Comparison of ENCODE assay signal across 18 cellular contexts in the genomic region with DNA sequence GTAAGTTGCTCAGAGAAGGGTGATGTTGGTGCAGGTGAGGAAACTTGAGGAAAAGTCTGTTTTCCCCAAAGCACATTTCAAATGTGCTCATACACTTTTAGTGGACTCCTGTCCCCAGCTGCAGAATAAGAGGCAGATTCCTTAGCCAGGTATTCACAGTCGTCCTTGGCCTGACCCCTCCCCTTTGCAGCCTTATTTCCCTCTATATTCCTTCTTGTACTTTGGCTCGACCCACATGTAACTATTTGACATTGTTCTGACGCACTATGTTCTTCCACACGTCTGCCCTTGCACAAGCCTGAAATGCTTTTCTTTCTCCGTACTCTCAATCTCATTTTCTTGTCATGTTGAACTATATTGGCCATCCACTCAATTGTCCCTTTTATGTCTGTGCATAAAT.
DNase-seq lines count a peak whose midpoint lies in the region; ATAC-seq and TF ChIP-seq lines count a peak whose summit lies in the region.
"Had no signal": no experiment of that assay in that cellular context is flagged by ENCODE, and none has a peak within 500 bp of the region (broad histone marks: within the 10 kb centered on the region; RNA-seq: fewer than 3 reads in every experiment).

No MANE protein-coding gene starts in this region.

- no peak for DNase-seq in GM23338 (ENCODE audit: low spot score)
- DNase-seq in ovary, result no peak
- DNase-seq in uterus, result peak; percentile 21 to 36
- DNase-seq in colonic mucosa, result no peak
- no peak for DNase-seq in NCI-H187 treated with DMSO at 0.1 percent for 48 hours (lab: John Stamatoyannopoulos, UW)
- no peak for DNase-seq in HPDE6-E6E7 (ENCODE audit: extremely low spot score)
- DNase-seq: Caco-2; CD4-positive, CD25-positive, alpha-beta regulatory T cell; CD8-positive, alpha-beta T cell; DMS153; DND-41; GM23248 had no signal

- no peaks in the 10 kb centered on the region for H3K9me3 Mint-ChIP-seq in GM23338
- H3K9me3 Mint-ChIP-seq: CD8-positive, alpha-beta T cell had no signal

- H3K27me3 ChIP-seq in GM23338 (ENCODE audit: insufficient read depth) (no peaks in the 10 kb centered on the region), gastroesophageal sphincter (no peaks in the 10 kb centered on the region), ovary (no peaks in the 10 kb centered on the region), uterus (no peaks in the 10 kb centered on the region), colonic mucosa (no peaks in the 10 kb centered on the region)
- H3K27me3 ChIP-seq: BLaER1 had no signal

- H3K4me3 ChIP-seq in GM23338, result no peak overlapping the region
- no peak overlapping the region for H3K4me3 ChIP-seq in gastroesophageal sphincter
- no peak overlapping the region for H3K4me3 ChIP-seq in ovary
- no peak overlapping the region for H3K4me3 ChIP-seq in uterus
- no peak overlapping the region for H3K4me3 ChIP-seq in colonic mucosa
- H3K4me3 ChIP-seq: BLaER1, GM23248, HAP-1 had no signal

- TF ChIP-seq EP300 in gastroesophageal sphincter (IDR thresholded peaks at IDR 0.05), result no peak
- TF ChIP-seq EP300 in ovary (IDR thresholded peaks at IDR 0.05), result peak; percentile 20

- intact Hi-C loops in ovary (cut with DNase I) (loop anchor here in 1 of 4 donors (10.0 kb wide), 2 partner anchors 109 to 871 kb away; no protein-coding TSS in a partner anchor), uterus (cut with DNase I; ENCODE audit: low total_unique reads) (no loop called here), colonic mucosa (cut with DNase I) (no loop called here)

- H3K27me3 Mint-ChIP-seq in GM23338 (ENCODE audit: insufficient read depth, low read depth, poor library complexity), result peaks cover 5% of the 10 kb centered on the region

- H3F3A ChIP-seq in GM23338 (replicated peaks; ENCODE audit: low read depth), result no peaks in the 10 kb centered on the region

- no peak for TF ChIP-seq CTCF in GM23338 (conservative IDR thresholded peaks at IDR 0.05; ENCODE audit: low read depth in 2 of 2)
- no peak for TF ChIP-seq CTCF in gastroesophageal sphincter (IDR thresholded peaks at IDR 0.05)
- TF ChIP-seq CTCF in ovary (IDR thresholded peaks at IDR 0.05), result no peak
- TF ChIP-seq CTCF in uterus (IDR thresholded peaks at IDR 0.05), result no peak
- TF ChIP-seq CTCF in colonic mucosa (IDR thresholded peaks at IDR 0.05), result no peak

- H3K9me3 ChIP-seq in gastroesophageal sphincter (no peaks in the 10 kb centered on the region), ovary (no peaks in the 10 kb centered on the region), uterus (no peaks in the 10 kb centered on the region), colonic mucosa (no peaks in the 10 kb centered on the region)
- H3K9me3 ChIP-seq: BLaER1, Caco-2, HAP-1 had no signal

- H3K27ac ChIP-seq in GM23338 (ENCODE audit: low read depth), result no peak overlapping the region
- no peak overlapping the region for H3K27ac ChIP-seq in gastroesophageal sphincter
- H3K27ac ChIP-seq in ovary, result no peak overlapping the region
- H3K27ac ChIP-seq in uterus, result peak overlapping the region in 1 of 2 donors; percentile 9
- H3K27ac ChIP-seq in colonic mucosa, result no peak overlapping the region
- H3K27ac ChIP-seq: 22Rv1, BLaER1, C4-2B, GM23248 had no signal

- no peak overlapping the region for H3K27ac Mint-ChIP-seq in GM23338
- H3K27ac Mint-ChIP-seq: B cell; CD4-positive, CD25-positive, alpha-beta regulatory T cell; CD8-positive, alpha-beta T cell had no signal

- H3K9me2 ChIP-seq in GM23338 (ENCODE audit: insufficient read depth), result peaks cover 26% of the 10 kb centered on the region

- H3K9ac ChIP-seq in colonic mucosa (ENCODE audit: low read depth in 2 of 2, low read length in 2 of 2), result no peak overlapping the region
- H3K9ac ChIP-seq: BLaER1, GM23248 had no signal

- 85 to 86% methylated on average over 4 to 5 of the region's 5 CpGs for WGBS in gastroesophageal sphincter (ENCODE audit: low coverage in 1 of 2), 2 donors
- WGBS in ovary, 3 donors, result 84 to 87% (median 86%) methylated on average over 5 of the region's 5 CpGs

- H3K4me3 Mint-ChIP-seq in GM23338, result no peak overlapping the region
- H3K4me3 Mint-ChIP-seq: B cell; CD4-positive, CD25-positive, alpha-beta regulatory T cell; CD8-positive, alpha-beta T cell had no signal

- no peaks in the 10 kb centered on the region for H3K36me3 Mint-ChIP-seq in GM23338 (ENCODE audit: low read depth)
- H3K36me3 Mint-ChIP-seq: CD4-positive, CD25-positive, alpha-beta regulatory T cell; CD8-positive, alpha-beta T cell had no signal

- peaks cover 22% of the 10 kb centered on the region for H3K4me1 ChIP-seq in GM23338 (ENCODE audit: insufficient read depth)
- H3K4me1 ChIP-seq in gastroesophageal sphincter, result peaks cover 8 to 25% (median 9%) of the 10 kb centered on the region in 3 donors
- H3K4me1 ChIP-seq in ovary (ENCODE audit: insufficient read depth), result peaks cover 11% of the 10 kb centered on the region
- no peaks in the 10 kb centered on the region for H3K4me1 ChIP-seq in uterus
- no peaks in the 10 kb centered on the region for H3K4me1 ChIP-seq in colonic mucosa
- H3K4me1 ChIP-seq: HAP-1 had no signal

- no peaks in the 10 kb centered on the region for H4K20me1 ChIP-seq in GM23338 (replicated peaks; ENCODE audit: insufficient read depth)
- H4K20me1 ChIP-seq: BLaER1 had no signal

- TF ChIP-seq POLR2A in gastroesophageal sphincter (IDR thresholded peaks at IDR 0.05) (no peak), ovary (IDR thresholded peaks at IDR 0.05) (no peak), uterus (IDR thresholded peaks at IDR 0.05) (no peak)

- ATAC-seq in GM23338 (no peak), gastroesophageal sphincter (peak; percentile 42)
- ATAC-seq: CD8-positive, alpha-beta T cell had no signal

- H3K36me3 ChIP-seq in GM23338 (ENCODE audit: insufficient read depth) (no peaks in the 10 kb centered on the region), gastroesophageal sphincter (no peaks in the 10 kb centered on the region), ovary (no peaks in the 10 kb centered on the region), uterus (no peaks in the 10 kb centered on the region), colonic mucosa (no peaks in the 10 kb centered on the region)
- H3K36me3 ChIP-seq: BLaER1, HAP-1 had no signal

- H3K4me1 Mint-ChIP-seq in GM23338, result peaks cover 28% of the 10 kb centered on the region
- H3K4me1 Mint-ChIP-seq: B cell; CD4-positive, CD25-positive, alpha-beta regulatory T cell had no signal

- H3K4me2 ChIP-seq in GM23338, result no peak overlapping the region

- H2AFZ ChIP-seq in GM23338, result 0 out of 2 replicates have a peak overlapping the region, but pooled peaks have one; percentile 14
- H2AFZ ChIP-seq: GM23248 had no signal

- H3K79me2 ChIP-seq in GM23338 (replicated peaks; ENCODE audit: insufficient read depth), result no peaks in the 10 kb centered on the region

TF ChIP-seq in GM23338, 12 proteins besides CTCF, POLR2A, EP300 and RAD21:
- TF ChIP-seq STAT1 (IDR thresholded peaks at IDR 0.05; ENCODE audit: unreplicated experiment) (no peak), EZH2 (IDR thresholded peaks at IDR 0.05; ENCODE audit: low read depth, unreplicated experiment) (no peak), ZNF331 (CRISPR knock-in tag; IDR thresholded peaks at IDR 0.05; ENCODE audit: low read depth) (no peak), JUNB (IDR thresholded peaks at IDR 0.05; ENCODE audit: unreplicated experiment) (no peak), POLR2AphosphoS5 (IDR thresholded peaks at IDR 0.05; ENCODE audit: low read depth) (no peak), ZNF114 (CRISPR knock-in tag; IDR thresholded peaks at IDR 0.05) (no peak)

Comparison
In these comparisons a context has a peak if more than half of its experiments do, and no peak if none do; other contexts are left out.
1. DNase-seq: peak in uterus (2 of 2); none in GM23338 (single experiment), ovary (0 of 5), colonic mucosa (single experiment), NCI-H187 treated with DMSO at 0.1 percent for 48 hours (single experiment) and HPDE6-E6E7 (single experiment).